35 cellular contexts compared by ENCODE assay signal in genomic region chr10:54577682-54578081, GRCh38.
"Had no signal": no experiment of that assay in that cellular context is flagged by ENCODE, and none has a peak within 500 bp of the region (broad histone marks: within the 10 kb centered on the region; RNA-seq: fewer than 3 reads in every experiment).

No MANE protein-coding gene starts in this region.

- H3K4me3 ChIP-seq: MG63 had no signal

- H3K9me3 ChIP-seq: MG63 had no signal

- DNase-seq: MG63, MM.1S, MV-4-11, NCI-H1048, NCI-H1092, NCI-H1092 treated with DMSO at 0.1 percent for 48 hours, NCI-H1105, NCI-H1105 treated with DMSO at 0.1 percent for 48 hours, NCI-H1417, NCI-H1417 treated with DMSO at 0.1 percent for 48 hours, NCI-H1436, NCI-H1436 treated with DMSO at 0.1 percent for 48 hours, NCI-H146, NCI-H1694, NCI-H1694 treated with DMSO at 0.1 percent for 48 hours, NCI-H187, NCI-H187 treated with DMSO at 0.1 percent for 48 hours, NCI-H1930, NCI-H2029, NCI-H2029 treated with DMSO at 0.1 percent for 48 hours, NCI-H2081, NCI-H2081 treated with DMSO at 0.1 percent for 48 hours, NCI-H2107, NCI-H2171, NCI-H2171 treated with DMSO at 0.1 percent for 48 hours, NCI-H2227 treated with DMSO at 0.1 percent for 48 hours, NCI-H226, NCI-H345, NCI-H446, NCI-H446 treated with DMSO at 0.1 percent for 48 hours, NCI-H510A, NCI-H510A treated with DMSO at 0.1 percent for 48 hours, NCI-H524, NCI-H524 treated with DMSO at 0.1 percent for 48 hours, NCI-H526 had no signal

- H3K27me3 ChIP-seq: MG63 had no signal

- H3K36me3 ChIP-seq: MG63 had no signal
